In genomic region chr10:111075577-111076185, GRCh38 we compare ENCODE assay signal across 10 cellular contexts. TPM values are rescaled to one million over a fixed set of nuclear protein-coding genes. Genes with fewer than 3 reads are reported as not detected.
DNase-seq lines count a peak whose midpoint lies in the region; ATAC-seq and TF ChIP-seq lines count a peak whose summit lies in the region.
"Had no signal": no experiment of that assay in that cellular context is flagged by ENCODE, and none has a peak within 500 bp of the region (broad histone marks: within the 10 kb centered on the region; RNA-seq: fewer than 3 reads in every experiment).

No MANE protein-coding gene starts in this region.

- no peak overlapping the region for H3K9ac ChIP-seq in HUES64 (ENCODE audit: low read depth, low read length)

- no peaks in the 10 kb centered on the region for H3K9me3 ChIP-seq in HUES64 (ENCODE audit: insufficient read depth, low read depth, low read length)
- no peaks in the 10 kb centered on the region for H3K9me3 ChIP-seq in effector memory CD4-positive, alpha-beta T cell (ENCODE audit: control insufficient read depth, low read length)
- no peaks in the 10 kb centered on the region for H3K9me3 ChIP-seq in psoas muscle

- H3K4me1 ChIP-seq in HUES64 (ENCODE audit: insufficient read depth, low read length) (no peaks in the 10 kb centered on the region), psoas muscle (peaks cover 16% of the 10 kb centered on the region)
- H3K4me1 ChIP-seq in effector memory CD4-positive, alpha-beta T cell (ENCODE audit: control insufficient read depth, insufficient read depth, low read length, poor library complexity, severe bottlenecking), result peaks cover 24% of the 10 kb centered on the region
- H3K4me1 ChIP-seq: foreskin keratinocyte had no signal

- H3K27ac ChIP-seq in HUES64 (ENCODE audit: low read depth, low read length), result no peak overlapping the region
- H3K27ac ChIP-seq in effector memory CD4-positive, alpha-beta T cell (ENCODE audit: insufficient read depth, low read length, poor library complexity, severe bottlenecking), result no peak overlapping the region
- no peak overlapping the region for H3K27ac ChIP-seq in psoas muscle
- H3K27ac ChIP-seq: foreskin keratinocyte had no signal

- WGBS in HUES64, result 52% methylated on average over 17 of the region's 18 CpGs
- WGBS in psoas muscle, 3 donors, result 25 to 32% (median 26%) methylated on average over 18 of the region's 18 CpGs

- no peak for DNase-seq in effector memory CD4-positive, alpha-beta T cell
- DNase-seq in psoas muscle (no peak), DMS 273 treated with DMSO at 0.1 percent for 48 hours (lab: John Stamatoyannopoulos, UW) (no peak)
- DNase-seq: MV-4-11 had no signal

- ATAC-seq in GM18511 (IDR thresholded peaks at IDR 0.05; ENCODE audit: unreplicated experiment), result peak; percentile 17
- ATAC-seq in psoas muscle, result peak in 1 of 4 donors; percentile 7
- ATAC-seq in GM19397 (IDR thresholded peaks at IDR 0.05; ENCODE audit: unreplicated experiment), result no peak
- ATAC-seq in HG02884 (IDR thresholded peaks at IDR 0.05; ENCODE audit: unreplicated experiment), result no peak
- ATAC-seq in HG03342 (IDR thresholded peaks at IDR 0.05; ENCODE audit: unreplicated experiment), result no peak

- no peak for TF ChIP-seq CTCF in psoas muscle (IDR thresholded peaks at IDR 0.05)

- intact Hi-C loops in psoas muscle (cut with DNase I), result loop anchor here (1.0 to 5.0 kb wide), 4 partner anchors 132 to 522 kb away; no protein-coding TSS in a partner anchor

- H3K36me3 ChIP-seq in HUES64 (ENCODE audit: insufficient read depth, low read length) (no peaks in the 10 kb centered on the region), psoas muscle (ENCODE audit: insufficient read depth in 1 of 2, low read depth in 1 of 2) (no peaks in the 10 kb centered on the region)
- no peaks in the 10 kb centered on the region for H3K36me3 ChIP-seq in effector memory CD4-positive, alpha-beta T cell (ENCODE audit: control insufficient read depth, insufficient read depth, low read length)

- peak overlapping the region; percentile 53 for H3K4me3 ChIP-seq in HUES64 (ENCODE audit: low read length)
- H3K4me3 ChIP-seq in effector memory CD4-positive, alpha-beta T cell (ENCODE audit: insufficient read depth, low read depth, low read length, poor library complexity, severe bottlenecking), result peak overlapping the region; percentile 58
- H3K4me3 ChIP-seq in psoas muscle, result peak overlapping the region; percentile 67

- H3K27me3 ChIP-seq in HUES64 (ENCODE audit: insufficient read depth, low read length) (peaks cover 70% of the 10 kb centered on the region), psoas muscle (ENCODE audit: insufficient read depth in 3 of 3, low read length in 2 of 3) (peaks cover 0 to 80% (median 15%) of the 10 kb centered on the region in 3 donors)
- peaks cover 21% of the 10 kb centered on the region for H3K27me3 ChIP-seq in effector memory CD4-positive, alpha-beta T cell (replicated peaks; ENCODE audit: control insufficient read depth, insufficient read depth, low read length, poor library complexity, severe bottlenecking)

RNA-seq across cellular contexts. Expression of gene ADRA2A, which starts 1.1 kb away (rescaled TPM):
- 1.8 TPM for polyA plus RNA-seq in HUES64 (2013, experiment 1 of 2)
- polyA plus RNA-seq in HUES64 (2013, experiment 2 of 2), result 2.0 TPM
- total RNA-seq in psoas muscle, result under 1 TPM; 0.30 to 0.48 (median 0.46) TPM
- 10 to 100 TPM in 1 of 3 donors, under 1 TPM in 2; 0.12 to 17.2 (median 0.15) TPM for polyA plus RNA-seq in psoas muscle
- total RNA-seq: foreskin keratinocyte had no signal
- polyA plus RNA-seq: foreskin keratinocyte had no signal
